ENCODE assay signal across 21 cellular contexts in the genomic region with DNA sequence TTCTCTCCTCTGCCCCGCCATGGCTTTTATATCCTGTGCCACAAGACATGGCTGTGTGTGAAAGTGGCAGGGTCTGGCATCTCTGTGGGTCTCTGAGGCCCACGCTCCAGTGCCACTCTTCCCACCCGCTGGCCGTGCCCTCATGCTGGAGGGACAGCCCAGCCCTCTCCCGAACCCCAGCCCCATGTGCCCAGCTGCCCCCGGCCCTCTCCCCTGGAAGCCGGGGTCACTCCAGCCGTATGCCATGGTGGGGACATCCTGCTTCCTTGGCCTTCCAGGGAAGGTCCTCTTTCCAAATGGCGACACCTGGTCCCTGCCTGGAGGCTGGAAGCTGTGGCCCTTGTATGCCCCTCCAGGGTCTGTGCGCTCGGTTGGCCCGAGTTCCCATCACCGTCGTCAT.
"Had no signal": no experiment of that assay in that cellular context is flagged by ENCODE, and none has a peak within 500 bp of the region (broad histone marks: within the 10 kb centered on the region; RNA-seq: fewer than 3 reads in every experiment).

No MANE protein-coding gene starts in this region.

- H3K9me3 ChIP-seq: esophagus squamous epithelium, heart left ventricle, left lung, thyroid gland had no signal

- H3K36me3 ChIP-seq: left lung, thyroid gland had no signal

- H3K4me3 ChIP-seq: coronary artery, esophagus squamous epithelium, heart left ventricle, left lung, thyroid gland had no signal

- H3K27ac ChIP-seq: left lung had no signal

- DNase-seq: activated CD8-positive, alpha-beta memory T cell treated with anti-CD3 and anti-CD28 coated beads for 24 hours; activated CD8-positive, alpha-beta memory T cell treated with anti-CD3 and anti-CD28 coated beads, Interleukin-2, amount 50 U/mL, for 48 hours; activated effector memory CD4-positive, alpha-beta T cell treated with anti-CD3 and anti-CD28 coated beads, Interleukin-2, amount 50 U/mL, for 16 hours; activated naive CD4-positive, alpha-beta T cell treated with anti-CD3 and anti-CD28 coated beads, Interleukin-2, amount 10 ng/mL, durations not matched to agents 7 days and 5 days; activated T-cell treated with anti-CD3 and anti-CD28 coated beads, Interleukin-2, amount 50 U/mL, for 72 hours; amygdala; cerebellar nuclear complex; esophagus squamous epithelium; heart left ventricle; midbrain; nucleus accumbens; posterior cingulate gyrus; stimulated activated CD4-positive, alpha-beta T cell treated with anti-CD3 and anti-CD28 coated beads, Interleukin-4, amount 100 ng/mL, for 1 hour; stimulated activated naive CD4-positive, alpha-beta T cell; substantia nigra; T-cell; thyroid gland had no signal

- H3K27me3 ChIP-seq: esophagus squamous epithelium, heart left ventricle, left lung, thyroid gland had no signal

- ATAC-seq: activated T-cell treated with anti-CD3 and anti-CD28 coated beads, Interleukin-2, amount 50 U/mL, for 72 hours; heart left ventricle; left lung; natural killer cell treated with Interleukin-12 subunit alpha and Interleukin-12 subunit beta and Interleukin-15 and Interleukin-18, amount 100 ng/mL, for 72 hours; T-cell; WTC11 had no signal
